Comparison of ENCODE assay signal across 10 cellular contexts in the genomic region with DNA sequence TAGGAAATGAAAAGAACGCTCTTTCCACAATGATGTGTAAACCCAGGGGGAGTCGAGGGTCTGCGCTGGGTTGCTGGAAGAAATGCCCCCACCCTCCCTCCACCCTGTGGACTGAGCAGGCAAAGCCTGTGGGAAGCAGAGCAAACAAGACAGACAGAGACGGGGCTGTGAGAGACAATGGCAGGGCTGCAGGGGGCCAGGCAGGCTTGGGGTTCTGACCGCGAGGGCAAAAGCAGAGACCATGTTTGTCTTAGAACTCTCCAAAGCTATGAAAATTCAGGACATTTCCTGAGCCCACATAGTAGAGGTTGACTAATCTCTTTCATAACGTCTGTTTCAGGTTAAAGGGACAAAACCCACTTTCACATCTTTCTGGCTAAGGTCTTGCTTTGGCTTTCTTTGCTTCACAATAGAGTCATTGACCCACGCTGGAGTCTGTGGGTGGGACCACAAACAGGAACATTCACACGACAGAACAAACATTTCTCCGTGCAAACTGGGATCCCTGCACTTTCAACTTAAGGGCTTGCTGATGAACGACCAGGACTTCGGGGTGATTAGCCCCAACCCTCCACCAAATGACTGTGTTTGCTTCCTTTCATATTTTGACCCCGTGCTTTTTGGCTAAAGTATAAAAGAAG.
DNase-seq lines count a peak whose midpoint lies in the region; FAIRE-seq and TF ChIP-seq lines count a peak whose summit lies in the region.
"Had no signal": no experiment of that assay in that cellular context is flagged by ENCODE, and none has a peak within 500 bp of the region (broad histone marks: within the 10 kb centered on the region; RNA-seq: fewer than 3 reads in every experiment).

No MANE protein-coding gene starts in this region.

- 46 to 50% (median 48%) methylated on average over 13 of the region's 13 CpGs for WGBS in small intestine, 3 donors

- H3K4me1 ChIP-seq in HEK293 (ENCODE audit: control insufficient read depth, insufficient read depth, low read length) (no peaks in the 10 kb centered on the region), adipocyte (ENCODE audit: control insufficient read depth, insufficient read depth, low read length) (peaks cover 42% of the 10 kb centered on the region), skeletal muscle satellite cell (ENCODE audit: control insufficient read depth, insufficient read depth, low read length) (peaks cover 44% of the 10 kb centered on the region), small intestine (ENCODE audit: control insufficient read depth in 2 of 2, insufficient read depth in 1 of 2, low read depth in 1 of 2, low read length in 1 of 2) (no peaks in the 10 kb centered on the region)

- H3K4me2 ChIP-seq in skeletal muscle satellite cell (ENCODE audit: low read length), result peak overlapping the region; percentile 55

- H3K36me3 ChIP-seq in HEK293 (ENCODE audit: control insufficient read depth in 2 of 2, insufficient read depth in 1 of 2, low read length in 2 of 2) (no peaks in the 10 kb centered on the region), adipocyte (ENCODE audit: control insufficient read depth, insufficient read depth, low read length, severe bottlenecking) (no peaks in the 10 kb centered on the region), skeletal muscle satellite cell (ENCODE audit: insufficient read depth, low read length) (no peaks in the 10 kb centered on the region), small intestine (ENCODE audit: control insufficient read depth in 2 of 2, insufficient read depth in 2 of 2, low read length in 2 of 2) (no peaks in the 10 kb centered on the region)

- POLR2A ChIA-PET in HEK293 (lab: Yijun Ruan, JAX), result interaction anchor here (0.6 kb wide), 1 partner anchor 12 kb away, joined by 3 read pairs; no protein-coding TSS in a partner anchor

- no peaks in the 10 kb centered on the region for H3K27me3 ChIP-seq in adipocyte (replicated peaks; ENCODE audit: control insufficient read depth, insufficient read depth, low read length)
- H3K27me3 ChIP-seq in skeletal muscle satellite cell (ENCODE audit: control insufficient read depth, insufficient read depth, low read length), result no peaks in the 10 kb centered on the region
- no peaks in the 10 kb centered on the region for H3K27me3 ChIP-seq in small intestine (ENCODE audit: control insufficient read depth in 2 of 2, insufficient read depth in 2 of 2, low read length in 2 of 2)

- CTCF ChIA-PET in HEK293 (lab: Yijun Ruan, JAX), result no interaction called here

- DNase-seq in adipocyte (ENCODE audit: low read depth) (peak; percentile 35), iPS-NIHi11 (ENCODE audit: low spot score) (peak; percentile 57), OCI-M1 (lab: John Stamatoyannopoulos, UW) (no peak), inferior parietal cortex (ENCODE audit: extremely low spot score) (no peak), cerebellum (ENCODE audit: low spot score) (no peak), small intestine (no peak)
- DNase-seq: activated B cell treated with CpG ODN at 0.5 μM for 24 hours had no signal

- H3K27ac ChIP-seq in HEK293 (ENCODE audit: extremely low read depth, low read depth, low read length) (no peak overlapping the region), small intestine (ENCODE audit: low read depth in 1 of 2, low read length in 1 of 2) (no peak overlapping the region)
- H3K27ac ChIP-seq: HL-60 had no signal

- FAIRE-seq in small intestine (lab: Jason Lieb, UNC), result no peak

- no peak overlapping the region for H3K4me3 ChIP-seq in HEK293 (ENCODE audit: low read depth, low read length)
- no peak overlapping the region for H3K4me3 ChIP-seq in adipocyte (ENCODE audit: low read length)
- no peak overlapping the region for H3K4me3 ChIP-seq in skeletal muscle satellite cell (ENCODE audit: low read length)
- H3K4me3 ChIP-seq in small intestine (ENCODE audit: low read depth in 1 of 2, low read length in 2 of 2), result no peak overlapping the region

- H3K9ac ChIP-seq in adipocyte (ENCODE audit: low read length) (no peak overlapping the region), skeletal muscle satellite cell (ENCODE audit: low read depth, low read length) (no peak overlapping the region)

- TF ChIP-seq CTCF in HEK293 (tag by site-specific recombination; IDR thresholded peaks at IDR 0.05), result no peak

- H3K9me3 ChIP-seq in HEK293 (ENCODE audit: control insufficient read depth, insufficient read depth, low read depth, low read length) (no peaks in the 10 kb centered on the region), adipocyte (ENCODE audit: control insufficient read depth, low read length) (no peaks in the 10 kb centered on the region), skeletal muscle satellite cell (replicated peaks; ENCODE audit: low read length) (no peaks in the 10 kb centered on the region), small intestine (ENCODE audit: control insufficient read depth, low read depth) (no peaks in the 10 kb centered on the region)

TF ChIP-seq in HEK293, 187 proteins besides CTCF, POLR2A, EP300 and RAD21:
- TF ChIP-seq ZNF10 (tag by site-specific recombination; IDR thresholded peaks at IDR 0.05), result no peak
- peak; percentile 50; the same call in 1 of the 2 replicates for TF ChIP-seq ZIC2 (tag by site-specific recombination; IDR thresholded peaks at IDR 0.05)

Comparison
In these comparisons a context has a peak if more than half of its experiments do, and no peak if none do; other contexts are left out.
1. DNase-seq: peak in adipocyte (single experiment) and iPS-NIHi11 (single experiment); none in OCI-M1 (single experiment), inferior parietal cortex (single experiment), cerebellum (single experiment) and small intestine (single experiment).